ENCODE assay signal across 18 cellular contexts in genomic region chr16:54268766-54269165, GRCh38. TPM values are rescaled to one million over a fixed set of nuclear protein-coding genes. Genes with fewer than 3 reads are reported as not detected.
"Had no signal": no experiment of that assay in that cellular context is flagged by ENCODE, and none has a peak within 500 bp of the region (broad histone marks: within the 10 kb centered on the region; RNA-seq: fewer than 3 reads in every experiment).

No MANE protein-coding gene starts in this region.

- H3K9me3 ChIP-seq: gastrocnemius medialis, pancreas, stomach, thoracic aorta had no signal

- H3K4me1 Mint-ChIP-seq: activated B cell treated with CpG ODN at 0.5 μM for 24 hours; central memory CD8-positive, alpha-beta T cell; naive B cell had no signal

- H3K4me1 ChIP-seq: pancreas, stomach had no signal

- H3K36me3 ChIP-seq: brain microvascular endothelial cell, gastrocnemius medialis, heart left ventricle, pancreas, stomach, thoracic aorta had no signal

- H3K4me3 Mint-ChIP-seq: activated B cell treated with CpG ODN at 0.5 μM for 24 hours; activated CD8-positive, alpha-beta T cell treated with anti-CD3 and anti-CD28 coated beads for 36 hours; activated T-helper 1 cell treated with anti-CD3 and anti-CD28 coated beads, Interleukin-12 subunit alpha, Interleukin-12 subunit beta, Interleukin-2, Interleukin-4 antibody, amounts not matched to agents 30 ng/mL and 10 ng/mL and 1 ng/mL, durations not matched to agents 14 hours and 24 hours and 36 hours; central memory CD8-positive, alpha-beta T cell; naive B cell had no signal

- H3K27me3 ChIP-seq: brain microvascular endothelial cell, gastrocnemius medialis, heart left ventricle, pancreas had no signal

- H3K4me3 ChIP-seq: gastrocnemius medialis, heart left ventricle, pancreas, stomach, thoracic aorta had no signal

- H3K27ac ChIP-seq: brain microvascular endothelial cell, pancreas, stomach, thoracic aorta had no signal

- H3K27me3 Mint-ChIP-seq: activated B cell treated with CpG ODN at 0.5 μM for 24 hours had no signal

- DNase-seq: activated B cell treated with CpG ODN at 0.5 μM for 24 hours; activated CD4-positive, alpha-beta T cell treated with anti-CD3 and anti-CD28 coated beads for 48 hours; activated CD8-positive, alpha-beta T cell treated with anti-CD3 and anti-CD28 coated beads for 36 hours; activated naive CD4-positive, alpha-beta T cell; anterior cingulate cortex; brain microvascular endothelial cell; dermis blood vessel endothelial cell; gastrocnemius medialis; heart left ventricle; mammary epithelial cell; naive B cell; pancreas; stimulated activated CD4-positive, alpha-beta T cell treated with anti-CD3 and anti-CD28 coated beads, Interleukin-2, amount 100 ng/mL, for 24 hours; stomach; T-helper 2 cell had no signal

- ATAC-seq: activated CD8-positive, alpha-beta T cell treated with anti-CD3 and anti-CD28 coated beads for 36 hours; pancreas had no signal

- H3K36me3 Mint-ChIP-seq: naive B cell had no signal

- H3K9me3 Mint-ChIP-seq: activated B cell treated with CpG ODN at 0.5 μM for 24 hours; activated CD8-positive, alpha-beta T cell treated with anti-CD3 and anti-CD28 coated beads for 36 hours; central memory CD8-positive, alpha-beta T cell had no signal

- H3K27ac Mint-ChIP-seq: activated B cell treated with CpG ODN at 0.5 μM for 24 hours; activated CD8-positive, alpha-beta T cell treated with anti-CD3 and anti-CD28 coated beads for 36 hours; activated T-helper 1 cell treated with anti-CD3 and anti-CD28 coated beads, Interleukin-12 subunit alpha, Interleukin-12 subunit beta, Interleukin-2, Interleukin-4 antibody, amounts not matched to agents 30 ng/mL and 10 ng/mL and 1 ng/mL, durations not matched to agents 14 hours and 24 hours and 36 hours; naive B cell had no signal

RNA-seq across cellular contexts. Expression of gene IRX3, which starts 17.8 kb away (rescaled TPM):
- total RNA-seq: activated B cell treated with CpG ODN at 0.5 μM for 24 hours; activated CD8-positive, alpha-beta T cell treated with anti-CD3 and anti-CD28 coated beads for 36 hours had no signal
